In genomic region chr17:61551255-61551742, GRCh38 we compare ENCODE assay signal across 8 cellular contexts. TPM values are rescaled to one million over a fixed set of nuclear protein-coding genes. Genes with fewer than 3 reads are reported as not detected.
DNase-seq lines count a peak whose midpoint lies in the region; ATAC-seq and TF ChIP-seq lines count a peak whose summit lies in the region.

No MANE protein-coding gene starts in this region.

- DNase-seq in ACHN (peak; percentile 55), NCI-H226 (peak; percentile 8), choroid plexus epithelial cell (ENCODE audit: low read depth) (peak; percentile 74), myocyte (ENCODE audit: low read depth) (peak; percentile 65)

- TF ChIP-seq CTCF in GM12874 (IDR thresholded peaks at IDR 0.05; ENCODE audit: insufficient read depth, low read depth, low read length) = peak; percentile 45; the same call in 1 of the 2 replicates
- peak; percentile 69 for TF ChIP-seq CTCF in choroid plexus epithelial cell (conservative IDR thresholded peaks at IDR 0.05; ENCODE audit: low read depth, low read length)

- no peak for ATAC-seq in GM18519 (IDR thresholded peaks at IDR 0.05; ENCODE audit: low FRiP score, unreplicated experiment)
- no peak for ATAC-seq in GM18502 (IDR thresholded peaks at IDR 0.05; ENCODE audit: poor library complexity, unreplicated experiment)
- no peak for ATAC-seq in HG03457 (IDR thresholded peaks at IDR 0.05; ENCODE audit: unreplicated experiment)

- H3K4me3 ChIP-seq in choroid plexus epithelial cell (ENCODE audit: low read depth, low read length) = no peak overlapping the region

- in situ Hi-C loops in ACHN (cut with HindIII; ENCODE audit: low pct_ligation_motif_present, low pct_unique_long_range_greater_than_20kb, low sequenced_read_pairs) = no loop called here

RNA-seq across cellular contexts. Expression of gene NACA2, which starts 39.7 kb away (rescaled TPM):
- total RNA-seq in myocyte = not detected in 2 replicates
- 0.30 TPM for polyA plus RNA-seq in myocyte (2012)

Comparison
In these comparisons a context has a peak if more than half of its experiments do, and no peak if none do; other contexts are left out.
1. DNase-seq: peak in every context shown above with its lines; median percentile 74 in choroid plexus epithelial cell; 65 in myocyte; 55 in ACHN; 8 in NCI-H226.